ENCODE assay signal across 1 cellular context in the genomic region with DNA sequence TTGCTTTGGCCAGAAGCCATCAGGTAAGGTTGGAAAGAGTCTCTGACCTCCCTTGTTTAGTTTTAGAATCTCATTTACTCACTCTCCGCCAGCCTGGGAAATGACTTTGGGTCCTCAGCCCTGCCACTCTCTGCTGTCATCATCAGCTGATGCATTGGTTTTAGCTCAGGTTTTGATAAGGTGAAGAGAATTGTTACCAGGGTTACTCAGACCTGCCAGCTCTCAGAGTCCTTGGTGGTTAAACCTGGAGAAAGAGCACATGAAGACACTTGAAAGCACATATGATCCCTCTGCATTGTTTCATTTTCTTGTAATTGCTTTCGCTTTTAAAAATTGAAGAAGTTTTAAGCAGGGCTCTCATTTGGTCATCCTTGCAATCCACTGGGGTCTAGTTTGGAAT.
TF ChIP-seq lines count a peak whose summit lies in the region.

No MANE protein-coding gene starts in this region.

TF ChIP-seq in GM23338, 12 proteins besides CTCF, POLR2A, EP300 and RAD21 (continued from another document):
- TF ChIP-seq, protein P1, sequence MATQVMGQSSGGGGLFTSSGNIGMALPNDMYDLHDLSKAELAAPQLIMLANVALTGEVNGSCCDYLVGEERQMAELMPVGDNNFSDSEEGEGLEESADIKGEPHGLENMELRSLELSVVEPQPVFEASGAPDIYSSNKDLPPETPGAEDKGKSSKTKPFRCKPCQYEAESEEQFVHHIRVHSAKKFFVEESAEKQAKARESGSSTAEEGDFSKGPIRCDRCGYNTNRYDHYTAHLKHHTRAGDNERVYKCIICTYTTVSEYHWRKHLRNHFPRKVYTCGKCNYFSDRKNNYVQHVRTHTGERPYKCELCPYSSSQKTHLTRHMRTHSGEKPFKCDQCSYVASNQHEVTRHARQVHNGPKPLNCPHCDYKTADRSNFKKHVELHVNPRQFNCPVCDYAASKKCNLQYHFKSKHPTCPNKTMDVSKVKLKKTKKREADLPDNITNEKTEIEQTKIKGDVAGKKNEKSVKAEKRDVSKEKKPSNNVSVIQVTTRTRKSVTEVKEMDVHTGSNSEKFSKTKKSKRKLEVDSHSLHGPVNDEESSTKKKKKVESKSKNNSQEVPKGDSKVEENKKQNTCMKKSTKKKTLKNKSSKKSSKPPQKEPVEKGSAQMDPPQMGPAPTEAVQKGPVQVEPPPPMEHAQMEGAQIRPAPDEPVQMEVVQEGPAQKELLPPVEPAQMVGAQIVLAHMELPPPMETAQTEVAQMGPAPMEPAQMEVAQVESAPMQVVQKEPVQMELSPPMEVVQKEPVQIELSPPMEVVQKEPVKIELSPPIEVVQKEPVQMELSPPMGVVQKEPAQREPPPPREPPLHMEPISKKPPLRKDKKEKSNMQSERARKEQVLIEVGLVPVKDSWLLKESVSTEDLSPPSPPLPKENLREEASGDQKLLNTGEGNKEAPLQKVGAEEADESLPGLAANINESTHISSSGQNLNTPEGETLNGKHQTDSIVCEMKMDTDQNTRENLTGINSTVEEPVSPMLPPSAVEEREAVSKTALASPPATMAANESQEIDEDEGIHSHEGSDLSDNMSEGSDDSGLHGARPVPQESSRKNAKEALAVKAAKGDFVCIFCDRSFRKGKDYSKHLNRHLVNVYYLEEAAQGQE (IDR thresholded peaks at IDR 0.05; ENCODE audit: unreplicated experiment), result no peak
- TF ChIP-seq STAT1 (IDR thresholded peaks at IDR 0.05; ENCODE audit: unreplicated experiment) (no peak), CREB1 (CRISPR knock-in tag; IDR thresholded peaks at IDR 0.05; ENCODE audit: low read depth) (no peak), EZH2phosphoT487 (IDR thresholded peaks at IDR 0.05; ENCODE audit: unreplicated experiment) (no peak), ZNF114 (CRISPR knock-in tag; IDR thresholded peaks at IDR 0.05) (no peak), ZNF331 (CRISPR knock-in tag; IDR thresholded peaks at IDR 0.05; ENCODE audit: low read depth) (no peak), POLR2AphosphoS5 (IDR thresholded peaks at IDR 0.05; ENCODE audit: low read depth) (no peak), NANOG (IDR thresholded peaks at IDR 0.05; ENCODE audit: borderline replicate concordance) (no peak)
- TF ChIP-seq, protein P2, sequence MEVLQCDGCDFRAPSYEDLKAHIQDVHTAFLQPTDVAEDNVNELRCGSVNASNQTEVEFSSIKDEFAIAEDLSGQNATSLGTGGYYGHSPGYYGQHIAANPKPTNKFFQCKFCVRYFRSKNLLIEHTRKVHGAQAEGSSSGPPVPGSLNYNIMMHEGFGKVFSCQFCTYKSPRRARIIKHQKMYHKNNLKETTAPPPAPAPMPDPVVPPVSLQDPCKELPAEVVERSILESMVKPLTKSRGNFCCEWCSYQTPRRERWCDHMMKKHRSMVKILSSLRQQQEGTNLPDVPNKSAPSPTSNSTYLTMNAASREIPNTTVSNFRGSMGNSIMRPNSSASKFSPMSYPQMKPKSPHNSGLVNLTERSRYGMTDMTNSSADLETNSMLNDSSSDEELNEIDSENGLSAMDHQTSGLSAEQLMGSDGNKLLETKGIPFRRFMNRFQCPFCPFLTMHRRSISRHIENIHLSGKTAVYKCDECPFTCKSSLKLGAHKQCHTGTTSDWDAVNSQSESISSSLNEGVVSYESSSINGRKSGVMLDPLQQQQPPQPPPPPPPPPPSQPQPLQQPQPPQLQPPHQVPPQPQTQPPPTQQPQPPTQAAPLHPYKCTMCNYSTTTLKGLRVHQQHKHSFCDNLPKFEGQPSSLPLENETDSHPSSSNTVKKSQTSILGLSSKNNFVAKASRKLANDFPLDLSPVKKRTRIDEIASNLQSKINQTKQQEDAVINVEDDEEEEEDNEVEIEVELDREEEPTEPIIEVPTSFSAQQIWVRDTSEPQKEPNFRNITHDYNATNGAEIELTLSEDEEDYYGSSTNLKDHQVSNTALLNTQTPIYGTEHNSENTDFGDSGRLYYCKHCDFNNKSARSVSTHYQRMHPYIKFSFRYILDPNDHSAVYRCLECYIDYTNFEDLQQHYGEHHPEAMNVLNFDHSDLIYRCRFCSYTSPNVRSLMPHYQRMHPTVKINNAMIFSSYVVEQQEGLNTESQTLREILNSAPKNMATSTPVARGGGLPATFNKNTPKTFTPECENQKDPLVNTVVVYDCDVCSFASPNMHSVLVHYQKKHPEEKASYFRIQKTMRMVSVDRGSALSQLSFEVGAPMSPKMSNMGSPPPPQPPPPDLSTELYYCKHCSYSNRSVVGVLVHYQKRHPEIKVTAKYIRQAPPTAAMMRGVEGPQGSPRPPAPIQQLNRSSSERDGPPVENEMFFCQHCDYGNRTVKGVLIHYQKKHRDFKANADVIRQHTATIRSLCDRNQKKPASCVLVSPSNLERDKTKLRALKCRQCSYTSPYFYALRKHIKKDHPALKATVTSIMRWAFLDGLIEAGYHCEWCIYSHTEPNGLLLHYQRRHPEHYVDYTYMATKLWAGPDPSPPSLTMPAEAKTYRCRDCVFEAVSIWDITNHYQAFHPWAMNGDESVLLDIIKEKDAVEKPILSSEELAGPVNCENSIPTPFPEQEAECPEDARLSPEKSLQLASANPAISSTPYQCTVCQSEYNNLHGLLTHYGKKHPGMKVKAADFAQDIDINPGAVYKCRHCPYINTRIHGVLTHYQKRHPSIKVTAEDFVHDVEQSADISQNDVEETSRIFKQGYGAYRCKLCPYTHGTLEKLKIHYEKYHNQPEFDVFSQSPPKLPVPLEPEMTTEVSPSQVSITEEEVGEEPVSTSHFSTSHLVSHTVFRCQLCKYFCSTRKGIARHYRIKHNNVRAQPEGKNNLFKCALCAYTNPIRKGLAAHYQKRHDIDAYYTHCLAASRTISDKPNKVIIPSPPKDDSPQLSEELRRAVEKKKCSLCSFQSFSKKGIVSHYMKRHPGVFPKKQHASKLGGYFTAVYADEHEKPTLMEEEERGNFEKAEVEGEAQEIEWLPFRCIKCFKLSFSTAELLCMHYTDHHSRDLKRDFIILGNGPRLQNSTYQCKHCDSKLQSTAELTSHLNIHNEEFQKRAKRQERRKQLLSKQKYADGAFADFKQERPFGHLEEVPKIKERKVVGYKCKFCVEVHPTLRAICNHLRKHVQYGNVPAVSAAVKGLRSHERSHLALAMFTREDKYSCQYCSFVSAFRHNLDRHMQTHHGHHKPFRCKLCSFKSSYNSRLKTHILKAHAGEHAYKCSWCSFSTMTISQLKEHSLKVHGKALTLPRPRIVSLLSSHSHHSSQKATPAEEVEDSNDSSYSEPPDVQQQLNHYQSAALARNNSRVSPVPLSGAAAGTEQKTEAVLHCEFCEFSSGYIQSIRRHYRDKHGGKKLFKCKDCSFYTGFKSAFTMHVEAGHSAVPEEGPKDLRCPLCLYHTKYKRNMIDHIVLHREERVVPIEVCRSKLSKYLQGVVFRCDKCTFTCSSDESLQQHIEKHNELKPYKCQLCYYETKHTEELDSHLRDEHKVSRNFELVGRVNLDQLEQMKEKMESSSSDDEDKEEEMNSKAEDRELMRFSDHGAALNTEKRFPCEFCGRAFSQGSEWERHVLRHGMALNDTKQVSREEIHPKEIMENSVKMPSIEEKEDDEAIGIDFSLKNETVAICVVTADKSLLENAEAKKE (CRISPR knock-in tag; IDR thresholded peaks at IDR 0.05), result no peak
